Comparison of ENCODE assay signal across 27 cellular contexts in the genomic region with DNA sequence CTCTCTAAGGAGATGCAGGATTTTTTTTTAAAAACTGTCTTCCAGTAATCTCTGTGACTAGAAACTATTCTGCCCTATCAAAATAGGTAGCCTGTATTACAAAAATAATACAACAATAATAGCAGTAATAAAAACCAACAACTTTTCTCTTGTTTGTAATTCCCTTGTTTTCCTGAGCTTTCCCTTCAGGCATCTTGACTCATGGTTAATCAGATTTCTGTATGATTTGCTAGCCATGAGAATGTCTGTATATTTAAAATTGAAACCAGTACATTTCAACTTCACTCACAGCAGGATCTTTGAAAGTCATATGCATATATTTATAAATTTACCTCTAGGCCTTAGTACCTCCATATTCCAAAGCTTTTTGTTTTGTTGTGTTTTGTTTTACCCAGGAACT. TPM values are rescaled to one million over a fixed set of nuclear protein-coding genes. Genes with fewer than 3 reads are reported as not detected.
"Had no signal": no experiment of that assay in that cellular context is flagged by ENCODE, and none has a peak within 500 bp of the region (broad histone marks: within the 10 kb centered on the region; RNA-seq: fewer than 3 reads in every experiment).

No MANE protein-coding gene starts in this region.

- H3K36me3 ChIP-seq: adrenal gland had no signal

- H3K9me3 ChIP-seq: adrenal gland, body of pancreas had no signal

- ATAC-seq: activated CD8-positive, alpha-beta T cell treated with anti-CD3 and anti-CD28 coated beads for 36 hours; activated naive CD4-positive, alpha-beta T cell treated with anti-CD3 and anti-CD28 coated beads, Interleukin-2, amount 50 U/mL, for 72 hours; body of pancreas; Right ventricle myocardium inferior had no signal

- H3K27ac ChIP-seq: adrenal gland, body of pancreas, PC-9, RWPE1 had no signal

- H3K4me3 ChIP-seq: adrenal gland, body of pancreas, PC-9 had no signal

- H2AFZ ChIP-seq: PC-9 had no signal

- DNase-seq: activated CD4-positive, alpha-beta T cell treated with anti-CD3 and anti-CD28 coated beads, Interleukin-2, amount 10 ng/mL, durations not matched to agents 24 days and 14 days; activated CD4-positive, alpha-beta T cell treated with anti-CD3 and anti-CD28 coated beads, Interleukin-2, amount 50 U/mL, for 4 hours; activated CD8-positive, alpha-beta T cell treated with anti-CD3 and anti-CD28 coated beads for 36 hours; activated gamma-delta T cell treated with Interleukin-2 at 50 U/mL for 16 hours; activated naive CD4-positive, alpha-beta T cell treated with anti-CD3 and anti-CD28 coated beads for 36 hours; activated T-cell treated with anti-CD3 and anti-CD28 coated beads, Interleukin-2, amount 50 U/mL, for 24 hours; adrenal gland; body of pancreas; central memory CD4-positive, alpha-beta T cell; NCI-H1105; NCI-H1417 treated with DMSO at 0.1 percent for 48 hours; NCI-H187 treated with DMSO at 0.1 percent for 48 hours; NCI-H2081; NCI-H2171 treated with DMSO at 0.1 percent for 48 hours; NCI-H226; NCI-H524 treated with DMSO at 0.1 percent for 48 hours; PC-9; SIG-M5; SW 1271; T-helper 1 cell; T-helper 2 cell; T-helper 9 cell had no signal

- H3K4me2 ChIP-seq: PC-9 had no signal

- H3K4me1 ChIP-seq: adrenal gland, body of pancreas had no signal

- H3K27me3 ChIP-seq: adrenal gland, body of pancreas had no signal

RNA-seq across cellular contexts. Expression of a gene that starts 38.2 kb away (rescaled TPM):
- total RNA-seq: astrocyte, MCF 10A, PC-9, Right ventricle myocardium inferior had no signal
